12 cellular contexts compared by ENCODE assay signal in genomic region chr9:109304350-109304749, GRCh38.
"Had no signal": no experiment of that assay in that cellular context is flagged by ENCODE, and none has a peak within 500 bp of the region (broad histone marks: within the 10 kb centered on the region; RNA-seq: fewer than 3 reads in every experiment).

No MANE protein-coding gene starts in this region.

- H3K27ac ChIP-seq: epithelial cell of prostate had no signal

- ATAC-seq: activated CD4-positive, CD25-positive, alpha-beta regulatory T cell treated with anti-CD3 and anti-CD28 coated beads, Interleukin-2, amount 50 U/mL, for 24 hours; activated naive CD4-positive, alpha-beta T cell treated with anti-CD3 and anti-CD28 coated beads, Interleukin-2, amount 50 U/mL, for 72 hours; body of pancreas; effector memory CD8-positive, alpha-beta T cell had no signal

- H3K27me3 ChIP-seq: body of pancreas had no signal

- H3K4me3 ChIP-seq: body of pancreas had no signal

- FAIRE-seq: TTC549, urothelium cell line had no signal

- H3K9me3 ChIP-seq: body of pancreas had no signal

- DNase-seq: activated effector memory CD4-positive, alpha-beta T cell treated with anti-CD3 and anti-CD28 coated beads, Interleukin-2, amount 50 U/mL, for 16 hours; amniotic stem cell; body of pancreas; effector memory CD8-positive, alpha-beta T cell; mesendoderm; stimulated activated CD4-positive, alpha-beta T cell treated with anti-CD3 and anti-CD28 coated beads, Interleukin-4, amount 100 ng/mL, for 1 hour; stimulated activated CD8-positive, alpha-beta memory T cell treated with anti-CD3 and anti-CD28 coated beads, Interleukin-4, amount 100 ng/mL, for 48 hours had no signal
